ENCODE assay signal across 1 cellular context in genomic region chr14:69547701-69548348, GRCh38.
A peak's percentile ranks its signal among the peaks of the same experiment; 100 is the strongest.
TF ChIP-seq lines count a peak whose summit lies in the region.

No MANE protein-coding gene starts in this region.

TF ChIP-seq in H1, 55 proteins besides CTCF, POLR2A, EP300 and RAD21 (continued from another document):
- TF ChIP-seq CHD7 (IDR thresholded peaks at IDR 0.05; ENCODE audit: insufficient replicate concordance, low read length) (no peak), BCL11A (IDR thresholded peaks at IDR 0.05; ENCODE audit: low read depth in 2 of 2, low read length in 2 of 2) (no peak), RFX5 (IDR thresholded peaks at IDR 0.05; ENCODE audit: borderline replicate concordance, low read depth, low read length) (no peak), ASH2L (IDR thresholded peaks at IDR 0.05; ENCODE audit: low read length) (peak; percentile 70), SP1 (IDR thresholded peaks at IDR 0.05; ENCODE audit: low read depth, low read length) (no peak), HDAC2 (IDR thresholded peaks at IDR 0.05; ENCODE audit: borderline replicate concordance in 1 of 2, low read depth in 2 of 2, low read length in 2 of 2) (0 out of 4 replicates have a peak, but pooled peaks of 1 of the 2 experiments have one; percentile 4), BRCA1 (IDR thresholded peaks at IDR 0.05; ENCODE audit: low read depth, low read length) (no peak), CEBPB (IDR thresholded peaks at IDR 0.05; ENCODE audit: low read depth, low read length) (no peak), SRF (IDR thresholded peaks at IDR 0.05; ENCODE audit: low read depth, low read length) (no peak), CHD2 (IDR thresholded peaks at IDR 0.05; ENCODE audit: low read length) (0 out of 2 replicates have a peak, but pooled peaks have one; percentile 12), KDM5A (IDR thresholded peaks at IDR 0.05; ENCODE audit: low read length) (no peak), RNF2 (IDR thresholded peaks at IDR 0.05; ENCODE audit: borderline replicate concordance, low read depth, low read length, missing control alignments, poor library complexity, severe bottlenecking) (no peak), RBBP5 (IDR thresholded peaks at IDR 0.05; ENCODE audit: borderline replicate concordance, low read depth, low read length) (peak; percentile 68; the same call in 1 of the 2 replicates), TEAD4 (IDR thresholded peaks at IDR 0.05; ENCODE audit: low read depth, low read length) (peak; percentile 84), SIX5 (IDR thresholded peaks at IDR 0.05; ENCODE audit: low read depth, low read length) (no peak), TCF12 (IDR thresholded peaks at IDR 0.05; ENCODE audit: low read depth, low read length) (0 out of 2 replicates have a peak, but pooled peaks have one; percentile 14), SIN3A (conservative IDR thresholded peaks at IDR 0.05 in 1 of 2, IDR thresholded peaks at IDR 0.05 in 1 of 2; ENCODE audit: low read depth in 1 of 2, low read length in 2 of 2) (peak in 1 of 2 experiments; percentile 52; a peak in 1 of 4 replicates), JUN (IDR thresholded peaks at IDR 0.05; ENCODE audit: low read depth, low read length) (no peak), POLR2AphosphoS5 (IDR thresholded peaks at IDR 0.05; ENCODE audit: low read depth, low read length) (no peak), JUND (IDR thresholded peaks at IDR 0.05; ENCODE audit: low read length) (no peak), SAP30 (IDR thresholded peaks at IDR 0.05; ENCODE audit: insufficient read depth, insufficient replicate concordance, low read length) (no peak)
TF ChIP-seq in H1: peak in this region for 17.
